In genomic region chr3:43768594-43768993, GRCh38 we compare ENCODE assay signal across 12 cellular contexts.
DNase-seq lines count a peak whose midpoint lies in the region; ATAC-seq and TF ChIP-seq lines count a peak whose summit lies in the region.
"Had no signal": no experiment of that assay in that cellular context is flagged by ENCODE, and none has a peak within 500 bp of the region (broad histone marks: within the 10 kb centered on the region; RNA-seq: fewer than 3 reads in every experiment).

No MANE protein-coding gene starts in this region.

- H3K4me3 ChIP-seq in cardiac fibroblast (replicated peaks in 1 of 2; ENCODE audit: low read depth in 2 of 2, low read length in 2 of 2) (no peak overlapping the region), right atrium auricular region (no peak overlapping the region), spleen (no peak overlapping the region)

- TF ChIP-seq POLR2A in spleen (IDR thresholded peaks at IDR 0.05) = no peak

- H3K36me3 ChIP-seq in right atrium auricular region = no peaks in the 10 kb centered on the region
- H3K36me3 ChIP-seq in spleen = no peaks in the 10 kb centered on the region

- no peaks in the 10 kb centered on the region for H3K9me3 ChIP-seq in right atrium auricular region
- no peaks in the 10 kb centered on the region for H3K9me3 ChIP-seq in spleen

- no peaks in the 10 kb centered on the region for H3K9me3 Mint-ChIP-seq in HFFc6
- H3K9me3 Mint-ChIP-seq: CD8-positive, alpha-beta memory T cell; naive B cell had no signal

- H3K4me3 Mint-ChIP-seq in HFFc6 = no peak overlapping the region
- H3K4me3 Mint-ChIP-seq: naive B cell had no signal

- peaks cover 74% of the 10 kb centered on the region for H3K4me1 Mint-ChIP-seq in HFFc6 (ENCODE audit: low read depth)

- H3K27ac Mint-ChIP-seq in HFFc6 = peak overlapping the region; percentile 72
- H3K27ac Mint-ChIP-seq: naive B cell had no signal

- H3K4me1 ChIP-seq in right atrium auricular region (peaks cover 0 to 56% of the 10 kb centered on the region in 2 donors), spleen (peaks cover 13 to 45% (median 31%) of the 10 kb centered on the region in 6 donors)

- DNase-seq in HFFc6 (no peak), cardiac fibroblast (ENCODE audit: low read depth in 2 of 2) (peak; percentile 51 to 88), right atrium auricular region (ENCODE audit: low spot score) (peak; percentile 81), spleen (no peak), NCI-H2227 (lab: John Stamatoyannopoulos, UW; ENCODE audit: unreplicated experiment) (no peak), NCI-H1105 treated with DMSO at 0.1 percent for 48 hours (lab: John Stamatoyannopoulos, UW) (no peak)
- DNase-seq in activated CD4-positive, alpha-beta T cell treated with anti-CD3 and anti-CD28 coated beads for 48 hours = no peak
- DNase-seq: CD8-positive, alpha-beta memory T cell; KBM-7; naive B cell; SW 1271 had no signal

- H3K27ac ChIP-seq in right atrium auricular region (peak overlapping the region; percentile 94 to 99), spleen (peak overlapping the region in 5 of 8 donors; percentile 69 to 82 (median 71))

- ATAC-seq in activated CD4-positive, CD25-positive, alpha-beta regulatory T cell treated with anti-CD3 and anti-CD28 coated beads, Interleukin-2, amount 50 U/mL, for 24 hours = no peak

- H3K27me3 Mint-ChIP-seq in HFFc6 (ENCODE audit: insufficient read depth) = no peaks in the 10 kb centered on the region; the same call in 1 of the 2 replicates

- H3K27me3 ChIP-seq in right atrium auricular region (no peaks in the 10 kb centered on the region), spleen (replicated peaks in 1 of 7) (peaks cover 0 to 11% (median 0%) of the 10 kb centered on the region in 7 donors)

- intact Hi-C loops in spleen (cut with DNase I; ENCODE audit: low total_unique reads) = loop anchor here (10.0 kb wide), 1 partner anchor 426 kb away; no protein-coding TSS in a partner anchor

- no peak for TF ChIP-seq CTCF in HFFc6 (IDR thresholded peaks at IDR 0.05)
- TF ChIP-seq CTCF in cardiac fibroblast (IDR thresholded peaks at IDR 0.05; ENCODE audit: low read depth, low read length) = no peak
- TF ChIP-seq CTCF in right atrium auricular region (IDR thresholded peaks at IDR 0.05) = no peak
- TF ChIP-seq CTCF in spleen (IDR thresholded peaks at IDR 0.05 in 8 of 11, conservative IDR thresholded peaks at IDR 0.05 in 3 of 11) = no peak

- WGBS in spleen, 5 donors = 27 to 62% (median 36%) methylated on average over 3 of the region's 3 CpGs

- no peaks in the 10 kb centered on the region for H3K36me3 Mint-ChIP-seq in HFFc6 (ENCODE audit: low read depth)
- H3K36me3 Mint-ChIP-seq: CD8-positive, alpha-beta memory T cell; naive B cell had no signal

Comparison
In these comparisons a context has a peak if more than half of its experiments do, and no peak if none do; other contexts are left out.
1. DNase-seq: peak in cardiac fibroblast (2 of 2) and right atrium auricular region (single experiment); none in HFFc6 (single experiment), spleen (single experiment), NCI-H2227 (single experiment), NCI-H1105 treated with DMSO at 0.1 percent for 48 hours (single experiment) and activated CD4-positive, alpha-beta T cell treated with anti-CD3 and anti-CD28 coated beads for 48 hours (single experiment).